Comparison of ENCODE assay signal across 17 cellular contexts in the genomic region with DNA sequence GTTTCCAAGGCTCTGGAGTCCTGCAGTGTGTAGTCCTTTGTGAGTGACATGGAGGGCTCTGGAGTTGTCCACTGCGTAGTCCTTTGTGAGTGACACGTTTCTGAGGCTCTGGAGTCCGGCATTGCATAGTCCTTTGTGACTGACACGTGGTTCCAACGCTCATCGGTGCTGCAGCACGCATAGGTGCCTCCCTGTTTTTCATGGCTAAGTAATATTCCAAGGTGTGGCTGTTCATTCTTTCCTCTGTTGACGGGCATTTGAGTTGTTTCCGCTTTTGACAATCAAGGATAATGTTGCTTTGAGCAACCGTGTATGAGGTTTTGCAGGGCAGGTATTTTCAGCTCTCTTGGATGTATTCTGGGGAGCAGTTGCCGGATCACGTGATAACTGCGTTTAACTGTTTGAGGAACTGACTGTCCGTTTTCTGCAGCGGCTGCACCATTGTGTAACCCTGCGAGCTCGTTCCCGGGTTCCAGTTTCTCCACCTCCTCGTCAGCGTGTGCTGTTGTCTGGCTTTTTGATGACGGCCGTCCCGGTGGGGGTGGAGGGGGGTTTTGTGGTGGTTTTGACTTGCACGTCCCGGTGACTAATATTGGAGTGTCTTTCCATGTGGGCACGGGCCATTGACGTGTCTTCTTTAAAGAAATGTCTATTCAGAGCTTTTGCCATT.
"Had no signal": no experiment of that assay in that cellular context is flagged by ENCODE, and none has a peak within 500 bp of the region (broad histone marks: within the 10 kb centered on the region; RNA-seq: fewer than 3 reads in every experiment).

No MANE protein-coding gene starts in this region.

- H3K4me1 ChIP-seq: suprapubic skin had no signal

- H3K27ac Mint-ChIP-seq: activated CD8-positive, alpha-beta memory T cell treated with anti-CD3 and anti-CD28 coated beads, Interleukin-2, amount 10 ng/mL, durations not matched to agents 7 days and 5 days; activated T-cell treated with anti-CD3 and anti-CD28 coated beads, Interleukin-2, amount 50 U/mL, for 24 hours; memory B cell; nephron progenitor cell had no signal

- H3K27ac ChIP-seq: left lung, suprapubic skin, upper lobe of left lung had no signal

- H3K4me1 Mint-ChIP-seq: activated CD8-positive, alpha-beta memory T cell treated with anti-CD3 and anti-CD28 coated beads, Interleukin-2, amount 10 ng/mL, durations not matched to agents 7 days and 5 days; memory B cell had no signal

- H3K27me3 ChIP-seq: left lung, suprapubic skin, upper lobe of left lung had no signal

- H3K9me3 Mint-ChIP-seq: activated naive CD4-positive, alpha-beta T cell treated with anti-CD3 and anti-CD28 coated beads, Interleukin-2, amount 50 U/mL, for 72 hours; activated T-cell treated with anti-CD3 and anti-CD28 coated beads, Interleukin-2, amount 50 U/mL, for 24 hours; memory B cell had no signal

- ATAC-seq: activated CD8-positive, alpha-beta memory T cell treated with anti-CD3 and anti-CD28 coated beads, Interleukin-2, amount 10 ng/mL, durations not matched to agents 7 days and 5 days; activated naive CD4-positive, alpha-beta T cell treated with anti-CD3 and anti-CD28 coated beads, Interleukin-2, amount 50 U/mL, for 72 hours; left lung had no signal

- H3K27me3 Mint-ChIP-seq: activated CD8-positive, alpha-beta memory T cell treated with anti-CD3 and anti-CD28 coated beads, Interleukin-2, amount 10 ng/mL, durations not matched to agents 7 days and 5 days; activated T-cell treated with anti-CD3 and anti-CD28 coated beads, Interleukin-2, amount 50 U/mL, for 24 hours had no signal

- H3K4me3 ChIP-seq: left lung, suprapubic skin, upper lobe of left lung had no signal

- H3K36me3 Mint-ChIP-seq: activated CD8-positive, alpha-beta memory T cell treated with anti-CD3 and anti-CD28 coated beads, Interleukin-2, amount 10 ng/mL, durations not matched to agents 7 days and 5 days; activated naive CD4-positive, alpha-beta T cell treated with anti-CD3 and anti-CD28 coated beads, Interleukin-2, amount 50 U/mL, for 72 hours; memory B cell had no signal

- H3K9me3 ChIP-seq: left lung, suprapubic skin, upper lobe of left lung had no signal

- H3K4me3 Mint-ChIP-seq: activated CD8-positive, alpha-beta memory T cell treated with anti-CD3 and anti-CD28 coated beads, Interleukin-2, amount 10 ng/mL, durations not matched to agents 7 days and 5 days; activated T-cell treated with anti-CD3 and anti-CD28 coated beads, Interleukin-2, amount 50 U/mL, for 24 hours; memory B cell; nephron progenitor cell had no signal

- DNase-seq: activated CD4-positive, alpha-beta T cell treated with anti-CD3 and anti-CD28 coated beads, Interleukin-2, amount 50 U/mL, for 48 hours; activated CD4-positive, CD25-positive, alpha-beta regulatory T cell treated with anti-CD3 and anti-CD28 coated beads, Interleukin-2, amount 50 U/mL, for 72 hours; activated CD8-positive, alpha-beta memory T cell treated with anti-CD3 and anti-CD28 coated beads, Interleukin-2, amount 10 ng/mL, durations not matched to agents 7 days and 5 days; activated effector memory CD4-positive, alpha-beta T cell treated with anti-CD3 and anti-CD28 coated beads, Interleukin-2, amount 50 U/mL, for 16 hours; activated T-cell treated with anti-CD3 and anti-CD28 coated beads, Interleukin-2, amount 50 U/mL, for 24 hours; amygdala; foreskin melanocyte; islet precursor cell; left lung; nephron progenitor cell; stimulated activated CD4-positive, alpha-beta T cell treated with anti-CD3 and anti-CD28 coated beads, Interleukin-2, amount 100 ng/mL, for 48 hours; stimulated activated naive CD4-positive, alpha-beta T cell treated with Interleukin-2 at 50 U/mL for 16 hours; T-helper 2 cell had no signal
